ENCODE assay signal across 10 cellular contexts in genomic region chr4:10622728-10623127, GRCh38.
A peak's percentile ranks its signal among the peaks of the same experiment; 100 is the strongest.
DNase-seq lines count a peak whose midpoint lies in the region; ATAC-seq and TF ChIP-seq lines count a peak whose summit lies in the region.
"Had no signal": no experiment of that assay in that cellular context is flagged by ENCODE, and none has a peak within 500 bp of the region (broad histone marks: within the 10 kb centered on the region; RNA-seq: fewer than 3 reads in every experiment).

No MANE protein-coding gene starts in this region.

- ATAC-seq in GM18909 (IDR thresholded peaks at IDR 0.05; ENCODE audit: poor library complexity, unreplicated experiment) (peak; percentile 79), HG03432 (IDR thresholded peaks at IDR 0.05; ENCODE audit: unreplicated experiment) (peak; percentile 75), HG03095 (IDR thresholded peaks at IDR 0.05; ENCODE audit: unreplicated experiment) (no peak)
- ATAC-seq: activated naive CD8-positive, alpha-beta T cell treated with anti-CD3 and anti-CD28 coated beads, Interleukin-2, amount 50 U/mL, for 24 hours had no signal

- DNase-seq in dermis blood vessel endothelial cell (peak; percentile 58), SJCRH30 (no peak), HEK293T (ENCODE audit: extremely low spot score) (no peak)
- no peak for DNase-seq in stimulated activated CD8-positive, alpha-beta memory T cell treated with anti-CD3 and anti-CD28 coated beads, Interleukin-4, amount 100 ng/mL, for 48 hours
- DNase-seq: activated naive CD8-positive, alpha-beta T cell treated with anti-CD3 and anti-CD28 coated beads, Interleukin-2, amount 50 U/mL, for 24 hours; stimulated activated CD4-positive, alpha-beta T cell treated with anti-CD3 and anti-CD28 coated beads, Interleukin-15, amount 100 ng/mL, for 24 hours had no signal

- H3K9me3 ChIP-seq in SJCRH30 (replicated peaks), result no peaks in the 10 kb centered on the region

- no peaks in the 10 kb centered on the region for H3K36me3 ChIP-seq in SJCRH30

- no peak overlapping the region for H3K4me3 ChIP-seq in SJCRH30

- peak; percentile 33 for TF ChIP-seq CTCF in C4-2B (conservative IDR thresholded peaks at IDR 0.05)

- CTCF ChIA-PET in HEK293T (lab: Yijun Ruan, JAX), result interaction anchor here (0.6 kb wide), 1 partner anchor 458 kb away, joined by 3 read pairs; no protein-coding TSS in a partner anchor

- POLR2A ChIA-PET in HEK293T (lab: Yijun Ruan, JAX), result no interaction called here

- no peaks in the 10 kb centered on the region for H3K27me3 ChIP-seq in SJCRH30

- H3K27ac ChIP-seq in C4-2B, result no peak overlapping the region
- no peak overlapping the region for H3K27ac ChIP-seq in SJCRH30

- peaks cover 10% of the 10 kb centered on the region; the same call in 1 of the 2 replicates for H3K4me1 ChIP-seq in SJCRH30

TF ChIP-seq in HEK293T, 16 proteins besides CTCF, POLR2A, EP300 and RAD21:
- TF ChIP-seq FOXA1 (IDR thresholded peaks at IDR 0.05) (no peak), TARDBP (IDR thresholded peaks at IDR 0.05) (no peak), NFRKB (IDR thresholded peaks at IDR 0.05) (no peak), LEF1 (IDR thresholded peaks at IDR 0.05; ENCODE audit: borderline replicate concordance) (no peak), FOXM1 (IDR thresholded peaks at IDR 0.05; ENCODE audit: borderline replicate concordance) (no peak), HDGF (IDR thresholded peaks at IDR 0.05; ENCODE audit: borderline replicate concordance) (no peak), CTBP1 (IDR thresholded peaks at IDR 0.05; ENCODE audit: borderline replicate concordance) (no peak), SP1 (IDR thresholded peaks at IDR 0.05) (no peak), ARNT (IDR thresholded peaks at IDR 0.05) (no peak), FOXK2 (IDR thresholded peaks at IDR 0.05) (no peak), ZNF384 (IDR thresholded peaks at IDR 0.05) (no peak), ELF4 (IDR thresholded peaks at IDR 0.05) (no peak), L3MBTL2 (conservative IDR thresholded peaks at IDR 0.05) (no peak), SUZ12 (IDR thresholded peaks at IDR 0.05) (no peak), BHLHE40 (IDR thresholded peaks at IDR 0.05; ENCODE audit: borderline replicate concordance) (no peak)
- TF ChIP-seq, protein P1, sequence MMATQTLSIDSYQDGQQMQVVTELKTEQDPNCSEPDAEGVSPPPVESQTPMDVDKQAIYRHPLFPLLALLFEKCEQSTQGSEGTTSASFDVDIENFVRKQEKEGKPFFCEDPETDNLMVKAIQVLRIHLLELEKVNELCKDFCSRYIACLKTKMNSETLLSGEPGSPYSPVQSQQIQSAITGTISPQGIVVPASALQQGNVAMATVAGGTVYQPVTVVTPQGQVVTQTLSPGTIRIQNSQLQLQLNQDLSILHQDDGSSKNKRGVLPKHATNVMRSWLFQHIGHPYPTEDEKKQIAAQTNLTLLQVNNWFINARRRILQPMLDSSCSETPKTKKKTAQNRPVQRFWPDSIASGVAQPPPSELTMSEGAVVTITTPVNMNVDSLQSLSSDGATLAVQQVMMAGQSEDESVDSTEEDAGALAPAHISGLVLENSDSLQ (IDR thresholded peaks at IDR 0.05), result no peak
